Comparison of ENCODE assay signal across 10 cellular contexts in genomic region chr1:177873238-177873637, GRCh38.
DNase-seq lines count a peak whose midpoint lies in the region; ATAC-seq and TF ChIP-seq lines count a peak whose summit lies in the region.
"Had no signal": no experiment of that assay in that cellular context is flagged by ENCODE, and none has a peak within 500 bp of the region (broad histone marks: within the 10 kb centered on the region; RNA-seq: fewer than 3 reads in every experiment).

No MANE protein-coding gene starts in this region.

- no peaks in the 10 kb centered on the region for H3K27me3 ChIP-seq in mesendoderm (ENCODE audit: insufficient read depth, low read length, poor library complexity)

- no peaks in the 10 kb centered on the region for H3K79me1 ChIP-seq in mesendoderm (ENCODE audit: low read length)

- H2BK5ac ChIP-seq in mesendoderm (ENCODE audit: low read length) = no peak overlapping the region

- no peak for ATAC-seq in HG02763 (IDR thresholded peaks at IDR 0.05; ENCODE audit: unreplicated experiment)

- H3K36me3 ChIP-seq in mesendoderm (ENCODE audit: control insufficient read depth, insufficient read depth, low read length) = no peaks in the 10 kb centered on the region
- H3K36me3 ChIP-seq: thoracic aorta had no signal

- no peak overlapping the region for H2BK120ac ChIP-seq in mesendoderm (ENCODE audit: low read depth, low read length)

- H3K4me2 ChIP-seq in mesendoderm (ENCODE audit: low read length) = no peak overlapping the region

- H3K79me2 ChIP-seq in mesendoderm (ENCODE audit: control insufficient read depth, insufficient read depth, low read length) = no peaks in the 10 kb centered on the region

- no peak overlapping the region for H2AK5ac ChIP-seq in mesendoderm (ENCODE audit: low read length)

- no peak overlapping the region for H4K5ac ChIP-seq in mesendoderm (ENCODE audit: low read length)

- H2BK15ac ChIP-seq in mesendoderm (replicated peaks; ENCODE audit: low read depth) = no peak overlapping the region

- no peak overlapping the region for H3K4me3 ChIP-seq in mesendoderm (ENCODE audit: low read length)
- H3K4me3 ChIP-seq: thoracic aorta had no signal

- no peak overlapping the region for H3K4ac ChIP-seq in mesendoderm (ENCODE audit: low read depth, low read length)

- H3K27ac ChIP-seq in C4-2B (peak overlapping the region; percentile 73), mesendoderm (ENCODE audit: low read depth, low read length) (no peak overlapping the region)
- H3K27ac ChIP-seq: thoracic aorta had no signal

- H3K4me1 ChIP-seq in mesendoderm (ENCODE audit: control insufficient read depth, low read depth, low read length) = no peaks in the 10 kb centered on the region

- TF ChIP-seq CTCF in C4-2B (conservative IDR thresholded peaks at IDR 0.05) = no peak

- no peak overlapping the region for H3K9ac ChIP-seq in mesendoderm (ENCODE audit: low read length)

- H3K56ac ChIP-seq in mesendoderm (ENCODE audit: low read length) = no peak overlapping the region

- WGBS in mesendoderm (ENCODE audit: extremely low coverage, insufficient coverage, low lambda C conversion rate) = no CpG with 5 or more reads among the region's 5 CpGs

- H4K8ac ChIP-seq in mesendoderm (ENCODE audit: low read depth, low read length) = no peak overlapping the region

- DNase-seq in NCI-H1694 (lab: John Stamatoyannopoulos, UW) = peak; percentile 20
- peak; percentile 48 for DNase-seq in dedifferentiated amniotic fluid mesenchymal stem cell (ENCODE audit: extremely low spot score)
- peak; percentile 36 for DNase-seq in mesendoderm
- DNase-seq in activated effector memory CD4-positive, alpha-beta T cell treated with anti-CD3 and anti-CD28 coated beads, Interleukin-2, amount 50 U/mL, for 16 hours = no peak
- no peak for DNase-seq in H4 (ENCODE audit: low spot score)
- DNase-seq in NK-92 treated with Interleukin-12 subunit alpha and Interleukin-12 subunit beta, amount 100 ng/mL, for 24 hours (lab: John Stamatoyannopoulos, UW) = no peak
- DNase-seq: effector CD4-positive, alpha-beta T cell had no signal

- no peak overlapping the region for H3K18ac ChIP-seq in mesendoderm (ENCODE audit: low read length)

- no peak overlapping the region for H3K23ac ChIP-seq in mesendoderm (ENCODE audit: low read length)

Comparison
In these comparisons a context has a peak if more than half of its experiments do, and no peak if none do; other contexts are left out.
1. DNase-seq: peak in NCI-H1694 (single experiment), dedifferentiated amniotic fluid mesenchymal stem cell (single experiment) and mesendoderm (single experiment); none in activated effector memory CD4-positive, alpha-beta T cell treated with anti-CD3 and anti-CD28 coated beads, Interleukin-2, amount 50 U/mL, for 16 hours (single experiment), H4 (single experiment) and NK-92 treated with Interleukin-12 subunit alpha and Interleukin-12 subunit beta, amount 100 ng/mL, for 24 hours (single experiment).